Comparison of ENCODE assay signal across 1 cellular context in the genomic region with DNA sequence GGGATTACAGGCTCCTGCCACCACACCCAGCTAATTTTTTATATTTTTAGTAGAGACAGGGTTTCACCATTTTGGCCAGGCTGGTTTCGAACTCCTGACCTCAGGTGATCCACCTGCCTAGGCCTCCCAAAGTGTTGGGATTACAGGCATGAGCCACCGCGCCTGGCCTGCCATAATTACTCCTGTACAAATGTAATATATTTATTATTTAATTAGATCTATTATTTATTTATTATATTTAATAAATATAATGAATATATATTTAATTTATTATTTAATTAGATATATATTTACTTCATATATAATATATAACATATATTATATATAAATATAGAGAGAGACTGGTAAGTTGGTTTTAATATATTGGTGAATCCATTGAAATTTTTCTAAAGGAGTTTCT. TPM values are rescaled to one million over a fixed set of nuclear protein-coding genes. Genes with fewer than 3 reads are reported as not detected.
"Had no signal": no experiment of that assay in that cellular context is flagged by ENCODE, and none has a peak within 500 bp of the region (broad histone marks: within the 10 kb centered on the region; RNA-seq: fewer than 3 reads in every experiment).

No MANE protein-coding gene starts in this region.

RNA-seq across cellular contexts. Expression of a gene that starts 35.6 kb away (rescaled TPM):
- total RNA-seq: natural killer cell treated with Interleukin-12 subunit alpha and Interleukin-12 subunit beta and Interleukin-15 and Interleukin-18, amount 100 ng/mL, for 72 hours had no signal
